In the genomic region with DNA sequence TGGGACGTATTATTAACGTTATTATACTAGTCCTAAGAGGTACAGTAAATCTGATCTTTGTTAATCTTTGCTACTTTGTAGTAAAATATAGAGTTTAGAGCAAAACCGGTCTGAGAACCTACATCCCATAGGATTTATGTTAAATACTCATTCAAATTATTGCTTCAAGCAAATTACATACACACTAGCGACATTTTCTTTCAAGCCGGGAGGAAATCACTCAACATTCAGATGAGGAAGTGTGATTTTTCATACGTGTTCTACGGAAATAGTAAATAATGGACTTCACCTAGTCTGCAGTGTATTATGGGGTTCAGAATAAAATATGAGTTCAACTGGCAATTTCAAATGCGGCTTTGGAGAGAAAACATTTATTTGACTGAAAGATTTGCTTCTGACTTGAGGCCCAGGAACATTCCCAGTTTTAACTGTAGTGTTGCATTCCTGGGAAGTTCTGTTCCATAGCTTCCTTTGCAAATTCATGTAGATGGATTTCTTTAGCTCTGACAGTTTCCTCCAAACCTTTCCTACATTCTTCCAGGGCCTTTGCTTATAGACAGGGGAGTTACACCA, we compare ENCODE assay signal across 23 cellular contexts. TPM values are rescaled to one million over a fixed set of nuclear protein-coding genes. Genes with fewer than 3 reads are reported as not detected.
A peak's percentile ranks its signal among the peaks of the same experiment; 100 is the strongest.
DNase-seq lines count a peak whose midpoint lies in the region; ATAC-seq, FAIRE-seq and TF ChIP-seq lines count a peak whose summit lies in the region.
"Had no signal": no experiment of that assay in that cellular context is flagged by ENCODE, and none has a peak within 500 bp of the region (broad histone marks: within the 10 kb centered on the region; RNA-seq: fewer than 3 reads in every experiment).

No MANE protein-coding gene starts in this region.

- CTCF ChIA-PET in endothelial cell of umbilical vein (lab: Charles Lee), result interaction anchor here (1.5 kb wide), 1 partner anchor 115 kb away, joined by 4 read pairs; no protein-coding TSS in a partner anchor

- dilution Hi-C loops in endothelial cell of umbilical vein (cut with MboI; ENCODE audit: extremely low pct_ligation_motif_present, low sequenced_read_pairs), result no loop called here

- H3K9me3 ChIP-seq in left ventricle myocardium inferior (replicated peaks) (no peaks in the 10 kb centered on the region), endothelial cell of umbilical vein (replicated peaks; ENCODE audit: control insufficient read depth, insufficient read depth, low read length) (no peaks in the 10 kb centered on the region), muscle layer of duodenum (ENCODE audit: control insufficient read depth in 1 of 2, low read length in 2 of 2) (no peaks in the 10 kb centered on the region), uterus (no peaks in the 10 kb centered on the region)
- H3K9me3 ChIP-seq: A549, SJCRH30 had no signal

- no peaks in the 10 kb centered on the region for H3K9me1 ChIP-seq in endothelial cell of umbilical vein (replicated peaks; ENCODE audit: control insufficient read depth, extremely low read depth, insufficient read depth, low read length)

- FAIRE-seq in endothelial cell of umbilical vein (lab: Jason Lieb, UNC), result peak; percentile 12
- FAIRE-seq: A549 had no signal

- DNase-seq in left ventricle myocardium inferior, result no peak
- no peak for DNase-seq in left ventricle myocardium superior
- no peak for DNase-seq in endothelial cell of umbilical vein (ENCODE audit: low read depth, low spot score)
- DNase-seq in uterus, result no peak
- no peak for DNase-seq in central memory CD4-positive, alpha-beta T cell
- DNase-seq: CD8-positive, alpha-beta memory T cell; HCEC 1CT; Karpas-422; NCI-H1417 treated with DMSO at 0.1 percent for 48 hours; NCI-H187 treated with DMSO at 0.1 percent for 48 hours; NCI-H226; NCI-H524; NCI-H82; PC-9; SJCRH30 had no signal

- peak overlapping the region; percentile 96 for H3K27ac ChIP-seq in left ventricle myocardium inferior (replicated peaks)
- H3K27ac ChIP-seq in endothelial cell of umbilical vein (ENCODE audit: insufficient read depth, low read depth, low read length), result no peak overlapping the region
- peak overlapping the region; percentile 7 for H3K27ac ChIP-seq in muscle layer of duodenum (ENCODE audit: low read length)
- peak overlapping the region; percentile 93 to 98 for H3K27ac ChIP-seq in uterus
- H3K27ac ChIP-seq: A549; BLaER1 treated with 17β-estradiol and CSF1 and Interleukin-3, amounts not matched to agents 10 nM and 100 nM; PC-9; RWPE1; SJCRH30 had no signal

- POLR2A ChIA-PET in endothelial cell of umbilical vein (lab: Charles Lee), result no interaction called here

- no peak for ATAC-seq in left ventricle myocardium superior
- no peak for ATAC-seq in GM19455 (IDR thresholded peaks at IDR 0.05; ENCODE audit: unreplicated experiment)
- no peak for ATAC-seq in HG02970 (IDR thresholded peaks at IDR 0.05; ENCODE audit: low FRiP score, unreplicated experiment)
- ATAC-seq: A549 had no signal

- H3K36me3 ChIP-seq in left ventricle myocardium inferior (no peaks in the 10 kb centered on the region), endothelial cell of umbilical vein (ENCODE audit: control insufficient read depth in 2 of 2, extremely low read depth in 1 of 2, insufficient read depth in 2 of 2, low read length in 2 of 2) (no peaks in the 10 kb centered on the region), muscle layer of duodenum (ENCODE audit: control insufficient read depth in 1 of 2, insufficient read depth in 2 of 2, low read length in 2 of 2) (no peaks in the 10 kb centered on the region), uterus (no peaks in the 10 kb centered on the region)
- H3K36me3 ChIP-seq: BLaER1 treated with 17β-estradiol and CSF1 and Interleukin-3, amounts not matched to agents 10 nM and 100 nM; SJCRH30 had no signal

- H3K9ac ChIP-seq in endothelial cell of umbilical vein (replicated peaks; ENCODE audit: extremely low read depth, insufficient read depth, low read length), result no peak overlapping the region
- H3K9ac ChIP-seq: BLaER1 treated with 17β-estradiol and CSF1 and Interleukin-3, amounts not matched to agents 10 nM and 100 nM had no signal

- H3K4me2 ChIP-seq in endothelial cell of umbilical vein (ENCODE audit: insufficient read depth, low read length), result no peak overlapping the region
- H3K4me2 ChIP-seq: A549; BLaER1 treated with 17β-estradiol and CSF1 and Interleukin-3, amounts not matched to agents 10 nM and 100 nM; PC-9 had no signal

- H2AFZ ChIP-seq in endothelial cell of umbilical vein (ENCODE audit: low read depth, low read length), result no peak overlapping the region
- H2AFZ ChIP-seq: PC-9 had no signal

- BruUV-seq in endothelial cell of umbilical vein (replicated peaks; lab: Mats Ljungman, UMichigan), result no TSS peak

- H3K27me3 ChIP-seq in left ventricle myocardium inferior (ENCODE audit: low read depth) (peaks cover 96% of the 10 kb centered on the region), endothelial cell of umbilical vein (ENCODE audit: control insufficient read depth in 2 of 2, insufficient read depth in 2 of 2, low read length in 2 of 2) (peaks cover 86 to 100% of the 10 kb centered on the region in 2 experiments), muscle layer of duodenum (ENCODE audit: low read depth, low read length) (peaks cover 42% of the 10 kb centered on the region), uterus (no peaks in the 10 kb centered on the region)
- H3K27me3 ChIP-seq: SJCRH30 had no signal

- no peak for TF ChIP-seq POLR2A in endothelial cell of umbilical vein (IDR thresholded peaks at IDR 0.05; ENCODE audit: low read depth, low read length)
- no peak for TF ChIP-seq POLR2A in uterus (IDR thresholded peaks at IDR 0.05)

- H4K20me1 ChIP-seq in endothelial cell of umbilical vein (replicated peaks; ENCODE audit: control insufficient read depth, extremely low read depth, insufficient read depth, low read length), result no peaks in the 10 kb centered on the region
- H4K20me1 ChIP-seq: BLaER1 treated with 17β-estradiol and CSF1 and Interleukin-3, amounts not matched to agents 10 nM and 100 nM had no signal

- H3K4me1 ChIP-seq in left ventricle myocardium inferior (peaks cover 58% of the 10 kb centered on the region), endothelial cell of umbilical vein (ENCODE audit: control insufficient read depth, extremely low read depth, insufficient read depth, low read length) (no peaks in the 10 kb centered on the region), muscle layer of duodenum (ENCODE audit: control insufficient read depth in 1 of 2, insufficient read depth in 2 of 2, low read length in 2 of 2) (peaks cover 5 to 20% of the 10 kb centered on the region in 2 donors), uterus (no peaks in the 10 kb centered on the region)
- H3K4me1 ChIP-seq: BLaER1 treated with 17β-estradiol and CSF1 and Interleukin-3, amounts not matched to agents 10 nM and 100 nM; SJCRH30 had no signal

- TF ChIP-seq CTCF in left ventricle myocardium inferior (IDR thresholded peaks at IDR 0.05; ENCODE audit: borderline replicate concordance), result no peak
- no peak for TF ChIP-seq CTCF in endothelial cell of umbilical vein (IDR thresholded peaks at IDR 0.05; ENCODE audit: extremely low read depth in 1 of 2, insufficient read depth in 1 of 2, low read depth in 1 of 2, low read length in 2 of 2)
- TF ChIP-seq CTCF in uterus (IDR thresholded peaks at IDR 0.05), result no peak

- no peaks in the 10 kb centered on the region for H3K79me2 ChIP-seq in endothelial cell of umbilical vein (ENCODE audit: control insufficient read depth, insufficient read depth, low read length)

- H3K4me3 ChIP-seq in left ventricle myocardium inferior, result peak overlapping the region; percentile 84
- no peak overlapping the region for H3K4me3 ChIP-seq in endothelial cell of umbilical vein (replicated peaks in 1 of 3; ENCODE audit: insufficient read depth in 1 of 3, low read depth in 1 of 3, low read length in 3 of 3)
- peak overlapping the region in 1 of 2 donors; percentile 81 for H3K4me3 ChIP-seq in muscle layer of duodenum (ENCODE audit: low read depth in 1 of 2, low read length in 2 of 2)
- no peak overlapping the region for H3K4me3 ChIP-seq in uterus
- H3K4me3 ChIP-seq: A549; BLaER1 treated with 17β-estradiol and CSF1 and Interleukin-3, amounts not matched to agents 10 nM and 100 nM; PC-9; SJCRH30 had no signal

- intact Hi-C loops in left ventricle myocardium inferior (cut with micrococcal nuclease) (no loop called here), left ventricle myocardium superior (cut with micrococcal nuclease) (loop anchor here (10.0 kb wide), 1 partner anchor 150 kb away; no protein-coding TSS in a partner anchor), endothelial cell of umbilical vein (cut with micrococcal nuclease) (no loop called here), uterus (cut with DNase I; ENCODE audit: low total_unique reads) (no loop called here)

TF ChIP-seq in endothelial cell of umbilical vein, 7 proteins besides CTCF, POLR2A, EP300 and RAD21:
- no peak for TF ChIP-seq POLR2AphosphoS5 (IDR thresholded peaks at IDR 0.05; ENCODE audit: insufficient read depth, low read depth, low read length)

RNA-seq across cellular contexts. Expression of a gene that starts 5.2 kb away (rescaled TPM):
- total RNA-seq in left ventricle myocardium inferior, result 117 TPM
- 180 TPM for total RNA-seq in left ventricle myocardium superior
- total RNA-seq in endothelial cell of umbilical vein, result not detected in 2 replicates
- not detected in 2 replicates for polyA plus RNA-seq in endothelial cell of umbilical vein
- polyA plus RNA-seq in endothelial cell of umbilical vein (2011; cell fraction: cytosol; rRNA removed), result not detected in 2 replicates
- polyA plus RNA-seq in endothelial cell of umbilical vein (2011; cell fraction: nucleus; rRNA removed), result not detected in 2 replicates
- not detected in 2 replicates for polyA plus RNA-seq in endothelial cell of umbilical vein (2012)
- polyA minus RNA-seq in endothelial cell of umbilical vein, result not detected in 2 replicates
- polyA minus RNA-seq in endothelial cell of umbilical vein (2011; cell fraction: cytosol; rRNA and poly(A)+ RNA removed), result not detected
- not detected in 2 replicates for polyA minus RNA-seq in endothelial cell of umbilical vein (2011; cell fraction: nucleus; rRNA and poly(A)+ RNA removed)
- 10 to 100 TPM; 20.3 to 77.6 (median 23.7) TPM for total RNA-seq in uterus
- total RNA-seq: CD8-positive, alpha-beta memory T cell; MCF 10A; PC-9 had no signal
- polyA plus RNA-seq: CD8-positive, alpha-beta memory T cell; IgD-negative memory B cell had no signal

Comparison
In these comparisons a context has a peak if more than half of its experiments do, and no peak if none do; other contexts are left out.
1. RNA of a gene that starts 5.2 kb away (total RNA-seq): 180 TPM in left ventricle myocardium superior (single experiment), 117 TPM in left ventricle myocardium inferior (single experiment) and 20.3 to 77.6 TPM in uterus; not detected in endothelial cell of umbilical vein; every median in the first group is over 10 times any median in the second.